In genomic region chr9:131899248-131899882, GRCh38 we compare ENCODE assay signal across 21 cellular contexts.
"Had no signal": no experiment of that assay in that cellular context is flagged by ENCODE, and none has a peak within 500 bp of the region (broad histone marks: within the 10 kb centered on the region; RNA-seq: fewer than 3 reads in every experiment).

No MANE protein-coding gene starts in this region.

- ATAC-seq: activated CD8-positive, alpha-beta T cell treated with anti-CD3 and anti-CD28 coated beads, Interleukin-2, amount 10 ng/mL, durations not matched to agents 7 days and 5 days; heart left ventricle; left cardiac atrium; mucosa of descending colon had no signal

- H3K27me3 Mint-ChIP-seq: activated CD4-positive, alpha-beta T cell treated with anti-CD3 and anti-CD28 coated beads, Interleukin-2, amount 10 ng/mL, durations not matched to agents 24 days and 14 days; activated naive CD8-positive, alpha-beta T cell treated with anti-CD3 and anti-CD28 coated beads, Interleukin-2, amount 10 ng/mL, durations not matched to agents 7 days and 5 days; activated T-cell treated with anti-CD3 and anti-CD28 coated beads, Interleukin-2, amount 50 U/mL, for 24 hours; naive B cell had no signal

- H3K27ac ChIP-seq: brain microvascular endothelial cell, heart left ventricle, SK-N-MC, tibial artery had no signal

- H3K27ac Mint-ChIP-seq: activated CD4-positive, alpha-beta T cell treated with anti-CD3 and anti-CD28 coated beads, Interleukin-2, amount 10 ng/mL, durations not matched to agents 24 days and 14 days; activated CD8-positive, alpha-beta T cell treated with anti-CD3 and anti-CD28 coated beads, Interleukin-2, amount 10 ng/mL, durations not matched to agents 7 days and 5 days; activated naive CD8-positive, alpha-beta T cell treated with anti-CD3 and anti-CD28 coated beads, Interleukin-2, amount 10 ng/mL, durations not matched to agents 7 days and 5 days; activated T-cell treated with anti-CD3 and anti-CD28 coated beads, Interleukin-2, amount 50 U/mL, for 24 hours; activated T-helper 2 cell treated with anti-CD3 and anti-CD28 coated beads, Interferon-gamma antibody, Interleukin-2, Interleukin-4, amounts not matched to agents 10 μg/mL and 5 μg/mL and 100 μg/mL, durations not matched to agents 14 hours and 24 hours and 36 hours had no signal

- H3K9me3 Mint-ChIP-seq: activated CD4-positive, alpha-beta T cell treated with anti-CD3 and anti-CD28 coated beads, Interleukin-2, amount 10 ng/mL, durations not matched to agents 24 days and 14 days; activated naive CD8-positive, alpha-beta T cell treated with anti-CD3 and anti-CD28 coated beads, Interleukin-2, amount 10 ng/mL, durations not matched to agents 7 days and 5 days; activated T-cell treated with anti-CD3 and anti-CD28 coated beads, Interleukin-2, amount 50 U/mL, for 24 hours; activated T-helper 2 cell treated with anti-CD3 and anti-CD28 coated beads, Interferon-gamma antibody, Interleukin-2, Interleukin-4, amounts not matched to agents 10 μg/mL and 5 μg/mL and 100 μg/mL, durations not matched to agents 14 hours and 24 hours and 36 hours; naive B cell had no signal

- H3K4me3 ChIP-seq: heart left ventricle, mucosa of descending colon, SK-N-MC, tibial artery had no signal

- H3K4me1 Mint-ChIP-seq: activated CD4-positive, alpha-beta T cell treated with anti-CD3 and anti-CD28 coated beads, Interleukin-2, amount 10 ng/mL, durations not matched to agents 24 days and 14 days; activated naive CD8-positive, alpha-beta T cell treated with anti-CD3 and anti-CD28 coated beads, Interleukin-2, amount 10 ng/mL, durations not matched to agents 7 days and 5 days had no signal

- H3K4me3 Mint-ChIP-seq: activated CD4-positive, alpha-beta T cell treated with anti-CD3 and anti-CD28 coated beads, Interleukin-2, amount 10 ng/mL, durations not matched to agents 24 days and 14 days; activated CD8-positive, alpha-beta T cell treated with anti-CD3 and anti-CD28 coated beads, Interleukin-2, amount 10 ng/mL, durations not matched to agents 7 days and 5 days; activated naive CD8-positive, alpha-beta T cell treated with anti-CD3 and anti-CD28 coated beads, Interleukin-2, amount 10 ng/mL, durations not matched to agents 7 days and 5 days; activated T-cell treated with anti-CD3 and anti-CD28 coated beads, Interleukin-2, amount 50 U/mL, for 24 hours; naive B cell had no signal

- H3K36me3 Mint-ChIP-seq: activated naive CD8-positive, alpha-beta T cell treated with anti-CD3 and anti-CD28 coated beads, Interleukin-2, amount 10 ng/mL, durations not matched to agents 7 days and 5 days; naive B cell had no signal

- H3K9me3 ChIP-seq: heart left ventricle, mucosa of descending colon, tibial artery had no signal

- DNase-seq: activated CD4-positive, alpha-beta T cell treated with anti-CD3 and anti-CD28 coated beads, Interleukin-2, amount 10 ng/mL, durations not matched to agents 24 days and 14 days; activated CD4-positive, CD25-positive, alpha-beta regulatory T cell; activated CD8-positive, alpha-beta T cell treated with anti-CD3 and anti-CD28 coated beads, Interleukin-2, amount 10 ng/mL, durations not matched to agents 7 days and 5 days; activated naive CD4-positive, alpha-beta T cell treated with Interleukin-2 at 50 U/mL for 16 hours; activated naive CD8-positive, alpha-beta T cell treated with anti-CD3 and anti-CD28 coated beads, Interleukin-2, amount 10 ng/mL, durations not matched to agents 7 days and 5 days; activated T-cell treated with anti-CD3 and anti-CD28 coated beads, Interleukin-2, amount 50 U/mL, for 24 hours; brain microvascular endothelial cell; cortex of kidney; heart left ventricle; left cardiac atrium; mucosa of descending colon; naive B cell; stimulated activated CD4-positive, alpha-beta T cell treated with anti-CD3 and anti-CD28 coated beads, Interleukin-12 subunit alpha, Interleukin-12 subunit beta, amount 100 ng/mL, for 4 hours; stimulated activated CD4-positive, alpha-beta T cell treated with anti-CD3 and anti-CD28 coated beads, Interleukin-1b, Interleukin-23, amount 100 ng/mL, for 48 hours; stimulated activated CD8-positive, alpha-beta memory T cell treated with anti-CD3 and anti-CD28 coated beads, Interleukin-4, amount 100 ng/mL, for 48 hours; stimulated activated naive CD4-positive, alpha-beta T cell; T-helper 1 cell; T-helper 9 cell had no signal

- H3K36me3 ChIP-seq: brain microvascular endothelial cell, heart left ventricle had no signal

- H3K27me3 ChIP-seq: brain microvascular endothelial cell, heart left ventricle, tibial artery had no signal
